In the genomic region with DNA sequence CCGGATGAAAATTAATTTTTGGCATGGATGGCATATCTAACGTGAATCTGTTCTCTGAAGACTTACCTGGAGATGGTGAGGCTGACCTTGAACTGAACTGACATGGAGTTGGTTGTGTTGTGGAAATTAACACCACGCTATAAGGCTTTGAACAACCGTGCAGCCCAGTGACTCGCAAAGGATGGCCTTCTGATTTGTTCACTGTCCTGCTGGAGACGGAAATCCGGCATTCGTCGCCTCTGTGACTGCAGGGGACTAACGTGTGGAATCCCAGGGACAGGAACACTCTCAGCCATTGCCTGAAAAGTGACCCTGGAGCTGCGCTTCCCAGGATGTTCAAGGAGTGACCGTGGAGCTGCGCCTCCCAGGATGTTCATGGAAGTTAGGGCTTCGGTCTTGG, we compare ENCODE assay signal across 23 cellular contexts.
"Had no signal": no experiment of that assay in that cellular context is flagged by ENCODE, and none has a peak within 500 bp of the region (broad histone marks: within the 10 kb centered on the region; RNA-seq: fewer than 3 reads in every experiment).

No MANE protein-coding gene starts in this region.

- H3K36me3 Mint-ChIP-seq: mesothelial cell of epicardium, naive B cell had no signal

- H3K4me1 ChIP-seq: parathyroid adenoma, tibial artery, uterus had no signal

- DNase-seq: dorsolateral prefrontal cortex; effector CD4-positive, alpha-beta T cell; left cardiac atrium; left lung; mucosa of descending colon; naive B cell; right lobe of liver; stimulated activated CD4-positive, alpha-beta T cell treated with anti-CD3 and anti-CD28 coated beads, Interleukin-2, amount 100 ng/mL, for 24 hours; stimulated activated CD4-positive, alpha-beta T cell treated with anti-CD3 and anti-CD28 coated beads, Interleukin-4, amount 100 ng/mL, for 24 hours; stimulated activated naive CD8-positive, alpha-beta T cell treated with anti-CD3 and anti-CD28 coated beads, Interleukin-15, Interleukin-2, amounts not matched to agents 100 U/mL and 50 U/mL, for 24 hours; substantia nigra; testis; upper lobe of left lung; uterus had no signal

- H3K27ac ChIP-seq: dorsolateral prefrontal cortex, left lung, neutrophil, parathyroid adenoma, right lobe of liver, testis, tibial artery, upper lobe of left lung, uterus had no signal

- H2AFZ ChIP-seq: parathyroid adenoma had no signal

- H3K9me3 ChIP-seq: left lung, mucosa of descending colon, neutrophil, right lobe of liver, testis, tibial artery, upper lobe of left lung, uterus had no signal

- H3K9me3 Mint-ChIP-seq: mesothelial cell of epicardium; naive B cell; neural crest cell; stimulated activated memory B cell treated with anti-CD40 and anti-IgM and Interleukin-4, amounts not matched to agents 10 μg/mL and 1 μg/mL and 100 μg/mL, for 72 hours had no signal

- H3K4me3 Mint-ChIP-seq: mesothelial cell of epicardium; naive B cell; neural crest cell; stimulated activated memory B cell treated with anti-CD40 and anti-IgM and Interleukin-4, amounts not matched to agents 10 μg/mL and 1 μg/mL and 100 μg/mL, for 72 hours had no signal

- H3K79me2 ChIP-seq: parathyroid adenoma had no signal

- ATAC-seq: left cardiac atrium; left lung; right lobe of liver; stimulated activated memory B cell treated with anti-CD40 and anti-IgM and Interleukin-4, amounts not matched to agents 10 μg/mL and 1 μg/mL and 100 μg/mL, for 72 hours; stimulated activated naive CD8-positive, alpha-beta T cell treated with anti-CD3 and anti-CD28 coated beads, Interleukin-15, Interleukin-2, amounts not matched to agents 100 U/mL and 50 U/mL, for 24 hours had no signal

- H3K4me3 ChIP-seq: dorsolateral prefrontal cortex, left lung, mucosa of descending colon, right lobe of liver, testis, tibial artery, upper lobe of left lung, uterus had no signal

- FAIRE-seq: colon, frontal cortex had no signal

- H3K27me3 ChIP-seq: dorsolateral prefrontal cortex, left lung, neutrophil, right lobe of liver, testis, tibial artery, upper lobe of left lung, uterus had no signal

- H3K27me3 Mint-ChIP-seq: naive B cell; stimulated activated memory B cell treated with anti-CD40 and anti-IgM and Interleukin-4, amounts not matched to agents 10 μg/mL and 1 μg/mL and 100 μg/mL, for 72 hours had no signal

- H3K36me3 ChIP-seq: left lung, tibial artery, upper lobe of left lung, uterus had no signal

- H3K27ac Mint-ChIP-seq: progenitor cell of endocrine pancreas; stimulated activated memory B cell treated with anti-CD40 and anti-IgM and Interleukin-4, amounts not matched to agents 10 μg/mL and 1 μg/mL and 100 μg/mL, for 72 hours had no signal

- H3K9ac ChIP-seq: parathyroid adenoma had no signal
